Comparison of ENCODE assay signal across 1 cellular context in genomic region chr15:42449770-42450433, GRCh38.
TF ChIP-seq lines count a peak whose summit lies in the region.

No MANE protein-coding gene starts in this region.

TF ChIP-seq in WTC11, 78 proteins besides CTCF, POLR2A, EP300 and RAD21 (continued from another document):
- TF ChIP-seq CBFB (CRISPR knock-in tag; IDR thresholded peaks at IDR 0.05; ENCODE audit: low read depth) (no peak), OVOL2 (CRISPR knock-in tag; IDR thresholded peaks at IDR 0.05; ENCODE audit: borderline replicate concordance) (no peak), USF2 (CRISPR knock-in tag; IDR thresholded peaks at IDR 0.05) (no peak), ZBTB21 (CRISPR knock-in tag; IDR thresholded peaks at IDR 0.05; ENCODE audit: borderline replicate concordance) (no peak), FOXJ3 (CRISPR knock-in tag; IDR thresholded peaks at IDR 0.05; ENCODE audit: borderline replicate concordance) (no peak), ESRRA (CRISPR knock-in tag; IDR thresholded peaks at IDR 0.05; ENCODE audit: borderline replicate concordance) (no peak), GTF2I (CRISPR knock-in tag; conservative IDR thresholded peaks at IDR 0.05) (no peak), IRF2 (CRISPR knock-in tag; IDR thresholded peaks at IDR 0.05; ENCODE audit: borderline replicate concordance, low read depth) (no peak), E2F5 (CRISPR knock-in tag; IDR thresholded peaks at IDR 0.05) (no peak), ATF1 (CRISPR knock-in tag; IDR thresholded peaks at IDR 0.05) (no peak), EMX1 (CRISPR knock-in tag; IDR thresholded peaks at IDR 0.05) (no peak), NR1H2 (CRISPR knock-in tag; IDR thresholded peaks at IDR 0.05) (no peak), PREB (CRISPR knock-in tag; IDR thresholded peaks at IDR 0.05; ENCODE audit: borderline replicate concordance) (no peak), SMAD4 (CRISPR knock-in tag; IDR thresholded peaks at IDR 0.05) (no peak)
